ENCODE assay signal across 8 cellular contexts in the genomic region with DNA sequence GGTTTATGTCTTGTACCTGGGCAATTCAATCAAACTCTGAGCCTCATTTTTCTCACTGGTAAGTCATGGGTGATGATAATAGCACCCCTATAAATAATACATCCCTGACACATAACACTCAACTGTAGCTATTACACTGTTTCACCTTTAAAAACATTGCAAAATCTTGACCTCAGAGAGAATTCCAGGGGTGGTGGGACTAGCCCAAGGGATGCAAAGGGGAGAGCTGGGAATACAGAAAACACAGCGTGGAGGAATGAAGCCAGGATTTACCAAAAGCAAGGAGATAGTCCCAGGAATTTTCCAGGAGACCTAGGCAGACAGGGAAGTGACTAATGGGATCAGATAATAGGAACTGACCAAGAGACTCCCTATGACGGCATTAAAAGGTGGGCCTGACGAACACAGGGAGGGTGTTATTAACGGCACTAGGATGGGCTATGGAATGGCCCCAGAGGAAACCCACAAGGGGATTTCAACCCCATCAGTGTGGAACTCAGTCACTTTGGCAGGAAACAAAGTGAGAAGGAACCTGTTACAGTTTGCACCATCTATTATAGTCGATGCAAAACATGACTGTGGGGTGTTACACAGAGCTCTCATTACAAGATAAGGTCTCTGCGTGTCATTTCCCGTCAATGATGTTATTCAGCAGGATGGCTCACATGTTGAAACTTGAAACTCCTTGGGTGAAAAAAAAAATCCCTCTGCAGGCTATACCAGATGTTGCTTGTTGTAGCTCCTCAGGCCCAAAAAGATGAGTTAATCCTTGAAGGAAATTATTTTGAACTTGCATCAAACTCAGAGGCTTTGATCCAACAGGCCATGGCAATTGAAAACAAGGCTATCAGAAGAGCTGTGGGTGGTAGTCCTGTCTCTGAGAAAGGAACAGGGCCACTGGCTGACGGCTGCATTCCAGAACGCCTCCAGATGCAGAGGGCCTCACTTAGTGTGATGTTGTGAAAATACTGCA. TPM values are rescaled to one million over a fixed set of nuclear protein-coding genes. Genes with fewer than 3 reads are reported as not detected.
A peak's percentile ranks its signal among the peaks of the same experiment; 100 is the strongest.
DNase-seq lines count a peak whose midpoint lies in the region; ATAC-seq and TF ChIP-seq lines count a peak whose summit lies in the region.

No MANE protein-coding gene starts in this region.

- H3K4me1 ChIP-seq in lung (ENCODE audit: control insufficient read depth in 2 of 2, insufficient read depth in 2 of 2, low read length in 2 of 2) = no peaks in the 10 kb centered on the region

- no peak overlapping the region for H3K4me3 ChIP-seq in lung

- H3K27ac ChIP-seq in lung (ENCODE audit: low read depth in 1 of 2, low read length in 1 of 2) = peak overlapping the region in 1 of 2 donors; percentile 51

- DNase-seq in ELF-1 (ENCODE audit: low read depth, low spot score) (peak; percentile 57), amniotic epithelial cell (ENCODE audit: low read depth) (peak; percentile 98), lung (ENCODE audit: low spot score) (no peak), mesenteric fat pad (ENCODE audit: low spot score) (no peak), SIG-M5 (lab: John Stamatoyannopoulos, UW) (no peak), COR-L47 (lab: John Stamatoyannopoulos, UW) (no peak)

- TF ChIP-seq CTCF in lung (IDR thresholded peaks at IDR 0.05; ENCODE audit: control extremely low read depth, extremely low read depth) = no peak

- no peaks in the 10 kb centered on the region for H3K27me3 ChIP-seq in lung (ENCODE audit: control insufficient read depth, insufficient read depth)

- H3K36me3 ChIP-seq in lung (ENCODE audit: control insufficient read depth in 2 of 2, insufficient read depth in 2 of 2, low read length in 2 of 2) = no peaks in the 10 kb centered on the region

- WGBS in lung, 2 donors = 48 to 56% methylated on average over 9 of the region's 9 CpGs

- H3K9me3 ChIP-seq in lung (ENCODE audit: control insufficient read depth in 2 of 2, insufficient read depth in 1 of 2, low read length in 1 of 2) = no peaks in the 10 kb centered on the region

- peak; percentile 65 for ATAC-seq in GM19438 (IDR thresholded peaks at IDR 0.05; ENCODE audit: low read depth, unreplicated experiment)
- ATAC-seq in HG03439 (IDR thresholded peaks at IDR 0.05; ENCODE audit: unreplicated experiment) = peak; percentile 66
- peak; percentile 51 for ATAC-seq in lung (ENCODE audit: insufficient read depth, low FRiP score)

RNA-seq across cellular contexts. Expression of a gene that starts 58.7 kb away (rescaled TPM):
- total RNA-seq in lung (10 to 100 TPM; 68.5 to 80.9 TPM), mesenteric fat pad (35.3 TPM)
- 10 to 100 TPM; 64.5 to 95.2 TPM for polyA plus RNA-seq in lung

Comparison
In these comparisons a context has a peak if more than half of its experiments do, and no peak if none do; other contexts are left out.
1. DNase-seq: peak in ELF-1 (single experiment) and amniotic epithelial cell (single experiment); none in lung (single experiment), mesenteric fat pad (single experiment), SIG-M5 (single experiment) and COR-L47 (single experiment).
2. Peak in every context shown above with its lines, with median percentiles within 50 percentile points of each other: ATAC-seq.